8 cellular contexts compared by ENCODE assay signal in genomic region chr4:82428969-82429727, GRCh38. TPM values are rescaled to one million over a fixed set of nuclear protein-coding genes. Genes with fewer than 3 reads are reported as not detected.
DNase-seq lines count a peak whose midpoint lies in the region; ATAC-seq and TF ChIP-seq lines count a peak whose summit lies in the region.

No MANE protein-coding gene starts in this region.

- intact Hi-C loops in PC-3 (cut with micrococcal nuclease) (loop anchor here (10.0 kb wide), 1 partner anchor 1404 kb away; no protein-coding TSS in a partner anchor), esophagus muscularis mucosa (cut with DNase I) (loop anchor here (1.0 to 10.0 kb wide), 3 partner anchors 55 to 586 kb away; partner anchors contain the start of gene LIN54)

- CTCF ChIA-PET in PC-3 (lab: Charles Lee): interaction anchor here (0.8 kb wide), 1 partner anchor 49 kb away, joined by 3 read pairs; no protein-coding TSS in a partner anchor

- peaks cover 88% of the 10 kb centered on the region for H3K79me2 ChIP-seq in PC-3 (ENCODE audit: low read length)

- H3K9ac ChIP-seq in PC-3 (ENCODE audit: low read length): peak overlapping the region; percentile 99

- H3K4me3 Mint-ChIP-seq in activated T-cell treated with anti-CD3 and anti-CD28 coated beads, Interleukin-2, amount 50 U/mL, for 4 hours: peak overlapping the region; percentile 100
- peak overlapping the region; percentile 95 to 100 (median 100) for H3K4me3 Mint-ChIP-seq in naive B cell
- peak overlapping the region; percentile 98 for H3K4me3 Mint-ChIP-seq in stimulated activated memory B cell treated with anti-CD40 and anti-IgM and Interleukin-4, amounts not matched to agents 10 μg/mL and 1 μg/mL and 100 μg/mL, for 72 hours

- peak; percentile 51 for ATAC-seq in GM21723 (IDR thresholded peaks at IDR 0.05; ENCODE audit: unreplicated experiment)
- ATAC-seq in PC-3: peak; percentile 53
- peak; percentile 66 for ATAC-seq in activated T-cell treated with anti-CD3 and anti-CD28 coated beads, Interleukin-2, amount 50 U/mL, for 4 hours
- ATAC-seq in naive B cell (ENCODE audit: low read depth in 2 of 2): peak; percentile 52 to 59
- peak; percentile 83 for ATAC-seq in stimulated activated memory B cell treated with anti-CD40 and anti-IgM and Interleukin-4, amounts not matched to agents 10 μg/mL and 1 μg/mL and 100 μg/mL, for 72 hours

- POLR2A ChIA-PET in PC-3 (lab: Charles Lee; ENCODE audit: unreplicated experiment): interaction anchor here (0.6 to 1.1 kb wide), 3 partner anchors 49 to 455 kb away, joined by 6 to 8 read pairs (median 6); partner anchors contain the start of gene HNRNPD

- peaks cover 46% of the 10 kb centered on the region for H3K36me3 ChIP-seq in PC-3 (ENCODE audit: low read depth, low read length)
- H3K36me3 ChIP-seq in esophagus muscularis mucosa: peaks cover 16 to 41% (median 27%) of the 10 kb centered on the region in 4 donors

- no TSS peak for BruUV-seq in PC-3 (replicated peaks; lab: Mats Ljungman, UMichigan)

- H3K36me3 Mint-ChIP-seq in activated T-cell treated with anti-CD3 and anti-CD28 coated beads, Interleukin-2, amount 50 U/mL, for 4 hours (ENCODE audit: insufficient read depth): peaks cover 47% of the 10 kb centered on the region
- H3K36me3 Mint-ChIP-seq in naive B cell: peaks cover 18 to 24% of the 10 kb centered on the region in 2 donors
- H3K36me3 Mint-ChIP-seq in stimulated activated memory B cell treated with anti-CD40 and anti-IgM and Interleukin-4, amounts not matched to agents 10 μg/mL and 1 μg/mL and 100 μg/mL, for 72 hours: peaks cover 47% of the 10 kb centered on the region

- in situ Hi-C loops in KBM-7 (cut with MboI; ENCODE audit: low pct_unique_long_range_greater_than_20kb, low sequenced_read_pairs): no loop called here

- H3K9me3 Mint-ChIP-seq in activated T-cell treated with anti-CD3 and anti-CD28 coated beads, Interleukin-2, amount 50 U/mL, for 4 hours: no peaks in the 10 kb centered on the region
- H3K9me3 Mint-ChIP-seq in naive B cell: no peaks in the 10 kb centered on the region
- H3K9me3 Mint-ChIP-seq in stimulated activated memory B cell treated with anti-CD40 and anti-IgM and Interleukin-4, amounts not matched to agents 10 μg/mL and 1 μg/mL and 100 μg/mL, for 72 hours: no peaks in the 10 kb centered on the region

- DNase-seq in DMS79 treated with DMSO at 0.1 percent for 48 hours (lab: John Stamatoyannopoulos, UW) (peak; percentile 88), KBM-7 (peak; percentile 96), PC-3 (peak; percentile 91), esophagus muscularis mucosa (ENCODE audit: extremely low spot score) (peak; percentile 96), naive B cell (peak; percentile 94)
- DNase-seq in activated T-cell treated with anti-CD3 and anti-CD28 coated beads, Interleukin-2, amount 50 U/mL, for 4 hours: peak; percentile 94

- TF ChIP-seq EP300 in esophagus muscularis mucosa (IDR thresholded peaks at IDR 0.05): no peak

- H4K20me1 ChIP-seq in PC-3 (ENCODE audit: low read length): peaks cover 72% of the 10 kb centered on the region

- H3K4me1 Mint-ChIP-seq in activated T-cell treated with anti-CD3 and anti-CD28 coated beads, Interleukin-2, amount 50 U/mL, for 4 hours (ENCODE audit: low read depth): peaks cover 64% of the 10 kb centered on the region
- H3K4me1 Mint-ChIP-seq in naive B cell: peaks cover 37 to 51% (median 45%) of the 10 kb centered on the region in 3 donors
- H3K4me1 Mint-ChIP-seq in stimulated activated memory B cell treated with anti-CD40 and anti-IgM and Interleukin-4, amounts not matched to agents 10 μg/mL and 1 μg/mL and 100 μg/mL, for 72 hours: peaks cover 56% of the 10 kb centered on the region

- WGBS in esophagus muscularis mucosa: under 1% methylated on average over 42 of the region's 83 CpGs

- H3K27me3 Mint-ChIP-seq in activated T-cell treated with anti-CD3 and anti-CD28 coated beads, Interleukin-2, amount 50 U/mL, for 4 hours (ENCODE audit: low read depth): no peaks in the 10 kb centered on the region
- H3K27me3 Mint-ChIP-seq in naive B cell: no peaks in the 10 kb centered on the region
- no peaks in the 10 kb centered on the region for H3K27me3 Mint-ChIP-seq in stimulated activated memory B cell treated with anti-CD40 and anti-IgM and Interleukin-4, amounts not matched to agents 10 μg/mL and 1 μg/mL and 100 μg/mL, for 72 hours

- peak overlapping the region; percentile 84 for H3K27ac ChIP-seq in PC-3 (ENCODE audit: low read length)
- H3K27ac ChIP-seq in esophagus muscularis mucosa (replicated peaks in 1 of 4): peak overlapping the region; percentile 98 to 100 (median 98)

- peak overlapping the region; percentile 97 for H3K4me3 ChIP-seq in PC-3 (ENCODE audit: low read length)
- H3K4me3 ChIP-seq in esophagus muscularis mucosa: peak overlapping the region; percentile 77 to 98 (median 94)

- TF ChIP-seq CTCF in PC-3 (conservative IDR thresholded peaks at IDR 0.05; ENCODE audit: low read depth, low read length) (peak; percentile 70), esophagus muscularis mucosa (IDR thresholded peaks at IDR 0.05) (peak; percentile 91 to 98 (median 94))

- H3K9me3 ChIP-seq in PC-3 (ENCODE audit: low read length): no peaks in the 10 kb centered on the region
- no peaks in the 10 kb centered on the region for H3K9me3 ChIP-seq in esophagus muscularis mucosa

- peak; percentile 79 for TF ChIP-seq POLR2A in esophagus muscularis mucosa (IDR thresholded peaks at IDR 0.05; ENCODE audit: low read depth)

- H3F3A ChIP-seq in PC-3 (ENCODE audit: low read length, unreplicated experiment): peaks cover 19% of the 10 kb centered on the region

- H3K9me2 ChIP-seq in PC-3 (replicated peaks; ENCODE audit: low read length): no peaks in the 10 kb centered on the region

- H3K4me1 ChIP-seq in PC-3 (ENCODE audit: insufficient read depth, low read length) (peaks cover 45% of the 10 kb centered on the region), esophagus muscularis mucosa (peaks cover 30 to 61% (median 53%) of the 10 kb centered on the region in 4 donors)

- peak overlapping the region; percentile 99 to 100 (median 99) for H3K27ac Mint-ChIP-seq in naive B cell
- H3K27ac Mint-ChIP-seq in stimulated activated memory B cell treated with anti-CD40 and anti-IgM and Interleukin-4, amounts not matched to agents 10 μg/mL and 1 μg/mL and 100 μg/mL, for 72 hours: peak overlapping the region; percentile 97

- peak overlapping the region; percentile 63 for H2AFZ ChIP-seq in PC-3 (ENCODE audit: low read length)

- H3K4me2 ChIP-seq in PC-3 (ENCODE audit: low read length): peak overlapping the region; percentile 93

- H3K27me3 ChIP-seq in PC-3 (ENCODE audit: low read length) (no peaks in the 10 kb centered on the region), esophagus muscularis mucosa (no peaks in the 10 kb centered on the region)

RNA-seq across cellular contexts. Expression of gene HNRNPDL, which starts 1.1 kb away (rescaled TPM):
- total RNA-seq in PC-3 (2014; rRNA removed): 207 and 215 TPM in 2 replicates
- total RNA-seq in activated T-cell treated with anti-CD3 and anti-CD28 coated beads, Interleukin-2, amount 50 U/mL, for 4 hours: 100 to 1,000 TPM; 682 to 719 (median 695) TPM
- total RNA-seq in esophagus muscularis mucosa: 100 to 1,000 TPM; 135 to 227 (median 154) TPM
- polyA plus RNA-seq in naive B cell (ENCODE audit: low read depth in 6 of 6): 100 to 1,000 TPM; 288 to 428 (median 371) TPM

RNA-seq across cellular contexts. Expression of gene ENOPH1, which starts 1.2 kb away (rescaled TPM):
- total RNA-seq in PC-3 (2014; rRNA removed): 32.0 and 37.5 TPM in 2 replicates
- 10 to 100 TPM; 75.3 to 96.4 (median 86.0) TPM for total RNA-seq in activated T-cell treated with anti-CD3 and anti-CD28 coated beads, Interleukin-2, amount 50 U/mL, for 4 hours
- total RNA-seq in esophagus muscularis mucosa: 10 to 100 TPM; 17.4 to 26.4 (median 22.4) TPM
- polyA plus RNA-seq in naive B cell (ENCODE audit: low read depth in 6 of 6): 10 to 100 TPM; 38.3 to 91.0 (median 39.1) TPM

RNA-seq across cellular contexts. Expression of gene HNRNPD, which starts 55.4 kb away (rescaled TPM):
- total RNA-seq in PC-3 (2014; rRNA removed): 86.4 and 136 TPM in 2 replicates
- 100 to 1,000 TPM; 447 to 507 (median 468) TPM for total RNA-seq in activated T-cell treated with anti-CD3 and anti-CD28 coated beads, Interleukin-2, amount 50 U/mL, for 4 hours
- 10 to 100 TPM; 53.9 to 85.6 (median 69.0) TPM for total RNA-seq in esophagus muscularis mucosa
- 100 to 1,000 TPM; 219 to 328 (median 248) TPM for polyA plus RNA-seq in naive B cell (ENCODE audit: low read depth in 6 of 6)

Comparison
In these comparisons a context has a peak if more than half of its experiments do, and no peak if none do; other contexts are left out.
1. Peak in every context shown above with its lines: DNase-seq, ATAC-seq, H3K4me3 ChIP-seq and H3K27ac ChIP-seq.